In the genomic region with DNA sequence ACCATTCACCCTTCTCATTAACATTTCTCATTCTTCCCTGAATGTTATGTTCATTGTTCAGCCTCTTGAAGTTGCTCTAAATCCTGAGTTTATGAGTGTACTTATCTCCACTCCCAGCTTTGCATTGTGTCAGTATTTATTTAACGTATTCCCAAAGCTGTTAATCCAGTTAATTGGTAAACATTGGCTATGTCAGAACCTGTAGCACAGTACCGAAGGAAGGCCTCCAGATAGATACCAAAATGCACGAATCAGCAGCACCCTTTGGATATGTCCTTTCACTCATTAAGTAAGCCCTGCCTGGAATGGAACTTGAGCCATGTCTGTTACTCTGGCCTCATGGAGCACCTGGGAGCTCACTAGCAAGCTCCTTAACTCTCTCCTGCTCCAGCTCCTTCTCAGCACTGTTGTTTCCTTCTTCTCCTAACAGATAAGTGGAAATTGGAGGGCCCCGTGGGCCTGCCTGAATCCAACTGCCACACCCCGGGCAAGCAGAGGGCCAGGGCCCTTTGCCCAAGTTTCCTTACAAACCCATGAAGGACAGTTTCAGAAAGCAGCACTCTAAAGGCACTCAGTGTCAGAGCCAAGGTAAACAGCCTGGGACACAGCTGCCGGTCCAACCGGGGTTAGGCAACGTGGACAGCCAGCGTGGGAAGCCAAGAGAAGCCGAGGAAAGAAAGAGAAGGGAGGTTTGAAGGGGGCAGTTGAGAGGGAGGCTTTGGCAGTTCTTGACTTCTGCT, we compare ENCODE assay signal across 1 cellular context.
TF ChIP-seq lines count a peak whose summit lies in the region.

No MANE protein-coding gene starts in this region.

TF ChIP-seq in HEK293, 187 proteins besides CTCF, POLR2A, EP300 and RAD21 (continued from another document):
- TF ChIP-seq, protein P1, sequence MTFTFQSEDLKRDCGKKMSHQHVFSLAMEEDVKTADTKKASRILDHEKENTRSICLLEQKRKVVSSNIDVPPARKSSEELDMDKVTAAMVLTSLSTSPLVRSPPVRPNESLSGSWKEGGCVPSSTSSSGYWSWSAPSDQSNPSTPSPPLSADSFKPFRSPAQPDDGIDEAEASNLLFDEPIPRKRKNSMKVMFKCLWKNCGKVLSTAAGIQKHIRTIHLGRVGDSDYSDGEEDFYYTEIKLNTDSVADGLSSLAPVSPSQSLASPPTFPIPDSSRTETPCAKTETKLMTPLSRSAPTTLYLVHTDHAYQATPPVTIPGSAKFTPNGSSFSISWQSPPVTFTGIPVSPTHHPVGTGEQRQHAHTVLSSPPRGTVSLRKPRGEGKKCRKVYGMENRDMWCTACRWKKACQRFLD (tag by site-specific recombination; IDR thresholded peaks at IDR 0.05), result no peak
- no peak for TF ChIP-seq ZNF677 (tag by site-specific recombination; IDR thresholded peaks at IDR 0.05)
